Comparison of ENCODE assay signal across 8 cellular contexts in the genomic region with DNA sequence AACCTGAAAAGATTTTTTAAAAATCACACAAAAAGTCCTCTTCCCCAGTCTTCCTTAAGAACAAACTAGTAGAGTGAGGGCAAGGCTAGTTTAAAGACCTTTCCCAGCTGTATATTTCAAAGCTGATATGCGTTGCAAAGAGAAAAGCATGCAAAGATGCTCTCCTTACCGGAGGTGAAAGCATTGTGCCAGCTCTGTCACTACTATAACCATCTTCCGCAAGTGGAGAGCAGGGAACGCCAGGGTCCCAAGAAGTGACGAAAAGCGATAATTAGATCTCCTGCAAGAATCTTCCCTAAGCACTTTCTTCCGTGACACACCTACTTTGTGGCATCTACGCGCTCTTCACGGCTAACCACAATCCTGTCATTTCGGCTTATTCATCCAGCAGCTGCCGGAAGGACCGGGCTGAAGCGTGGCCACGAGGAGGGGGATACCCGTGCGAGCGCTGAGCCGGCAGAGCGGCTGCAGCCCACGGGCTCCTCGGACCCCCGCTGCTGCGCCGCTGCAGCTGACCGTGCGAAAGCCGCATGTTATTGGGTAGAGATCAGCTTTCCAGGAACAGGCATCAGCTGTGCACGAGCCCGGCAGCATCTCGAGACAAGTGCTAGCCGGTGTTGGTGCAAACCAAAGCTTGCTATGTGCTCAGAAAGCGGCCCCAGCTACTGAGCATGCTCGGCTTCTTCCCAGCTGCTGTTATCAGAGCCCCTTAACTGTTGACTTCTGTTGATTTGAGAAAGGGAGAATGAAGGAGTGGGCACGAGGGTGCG. TPM values are rescaled to one million over a fixed set of nuclear protein-coding genes. Genes with fewer than 3 reads are reported as not detected.
DNase-seq lines count a peak whose midpoint lies in the region; ATAC-seq and TF ChIP-seq lines count a peak whose summit lies in the region.

No MANE protein-coding gene starts in this region.

- no peaks in the 10 kb centered on the region for H3K79me2 ChIP-seq in OCI-LY7 (ENCODE audit: insufficient read depth, low read depth, low read length)

- H3K36me3 ChIP-seq in RWPE2 (ENCODE audit: low read depth) (no peaks in the 10 kb centered on the region), heart right ventricle (no peaks in the 10 kb centered on the region), OCI-LY7 (ENCODE audit: insufficient read depth, low read length) (no peaks in the 10 kb centered on the region)

- POLR2A ChIA-PET in OCI-LY7 (lab: Charles Lee), result interaction anchor here (0.7 kb wide), 1 partner anchor 9 kb away, joined by 3 read pairs; no protein-coding TSS in a partner anchor

- H3K27ac ChIP-seq in RWPE2 (ENCODE audit: poor library complexity, severe bottlenecking) (no peak overlapping the region), heart right ventricle (no peak overlapping the region), OCI-LY7 (ENCODE audit: low read depth, low read length, poor library complexity, severe bottlenecking) (no peak overlapping the region)

- H3K4me1 ChIP-seq in RWPE2 (ENCODE audit: insufficient read depth, poor library complexity, severe bottlenecking) (no peaks in the 10 kb centered on the region), heart right ventricle (peaks cover 0 to 12% (median 11%) of the 10 kb centered on the region in 9 donors), OCI-LY7 (ENCODE audit: insufficient read depth, low read length, poor library complexity, severe bottlenecking) (no peaks in the 10 kb centered on the region)

- no peaks in the 10 kb centered on the region for H3K27me3 ChIP-seq in RWPE2 (ENCODE audit: insufficient read depth, poor library complexity, severe bottlenecking)
- peaks cover 0 to 62% (median 48%) of the 10 kb centered on the region in 7 donors for H3K27me3 ChIP-seq in heart right ventricle

- H3K9me2 ChIP-seq in OCI-LY7 (ENCODE audit: insufficient read depth, low read length), result no peaks in the 10 kb centered on the region

- no peaks in the 10 kb centered on the region for H3K9me3 ChIP-seq in RWPE2 (ENCODE audit: severe bottlenecking)
- peaks cover 0 to 2% (median 0%) of the 10 kb centered on the region in 11 donors for H3K9me3 ChIP-seq in heart right ventricle
- no peaks in the 10 kb centered on the region for H3K9me3 ChIP-seq in OCI-LY7 (ENCODE audit: low read length)

- BruUV-seq in OCI-LY7 (replicated peaks; lab: Mats Ljungman, UMichigan), result no TSS peak

- intact Hi-C loops in heart right ventricle (cut with DNase I) (no loop called here), OCI-LY7 (cut with micrococcal nuclease; ENCODE audit: unreplicated experiment) (no loop called here)

- no peak overlapping the region for H2AFZ ChIP-seq in OCI-LY7 (ENCODE audit: low read length)

- CTCF ChIA-PET in activated naive CD4-positive, alpha-beta T cell treated with anti-CD3 and anti-CD28 coated beads, Interleukin-2, amount 10 ng/mL, durations not matched to agents 7 days and 5 days (lab: Charles Lee), result interaction anchor here (0.7 to 2.3 kb wide), 3 partner anchors 9 to 268 kb away, joined by 3 to 6 read pairs (median 4); no protein-coding TSS in a partner anchor
- CTCF ChIA-PET in OCI-LY7 (lab: Charles Lee; ENCODE audit: unreplicated experiment), result interaction anchor here (0.5 kb wide), 1 partner anchor 23 kb away, joined by 3 read pairs; no protein-coding TSS in a partner anchor

- H3K9me3 Mint-ChIP-seq in activated naive CD4-positive, alpha-beta T cell treated with anti-CD3 and anti-CD28 coated beads, Interleukin-2, amount 10 ng/mL, durations not matched to agents 7 days and 5 days, result no peaks in the 10 kb centered on the region

- H4K20me1 ChIP-seq in OCI-LY7 (ENCODE audit: insufficient read depth, low read length), result no peaks in the 10 kb centered on the region

- H3K4me1 Mint-ChIP-seq in activated naive CD4-positive, alpha-beta T cell treated with anti-CD3 and anti-CD28 coated beads, Interleukin-2, amount 10 ng/mL, durations not matched to agents 7 days and 5 days, result peaks cover 37% of the 10 kb centered on the region

- ATAC-seq in GM21367 (IDR thresholded peaks at IDR 0.05; ENCODE audit: unreplicated experiment) (peak; percentile 77), RWPE2 (ENCODE audit: low read depth) (peak; percentile 85), heart right ventricle (peak in 3 of 8 donors; percentile 39 to 64 (median 46))

- DNase-seq in CD1c-positive myeloid dendritic cell (ENCODE audit: extremely low spot score), result peak; percentile 53
- peak; percentile 47 for DNase-seq in HPDE6-E6E7 (ENCODE audit: extremely low spot score)
- no peak for DNase-seq in RWPE2 (ENCODE audit: low spot score)
- DNase-seq in activated naive CD4-positive, alpha-beta T cell treated with anti-CD3 and anti-CD28 coated beads, Interleukin-2, amount 10 ng/mL, durations not matched to agents 7 days and 5 days, result peak; percentile 77
- DNase-seq in heart right ventricle, result peak in 1 of 2 donors; percentile 15
- DNase-seq in putamen (ENCODE audit: low spot score), result peak; percentile 23
- no peak for DNase-seq in OCI-LY7 (ENCODE audit: low spot score)

- H3K4me3 Mint-ChIP-seq in activated naive CD4-positive, alpha-beta T cell treated with anti-CD3 and anti-CD28 coated beads, Interleukin-2, amount 10 ng/mL, durations not matched to agents 7 days and 5 days, result peak overlapping the region; percentile 72

- H3K36me3 Mint-ChIP-seq in activated naive CD4-positive, alpha-beta T cell treated with anti-CD3 and anti-CD28 coated beads, Interleukin-2, amount 10 ng/mL, durations not matched to agents 7 days and 5 days, result no peaks in the 10 kb centered on the region

- H3K27ac Mint-ChIP-seq in activated naive CD4-positive, alpha-beta T cell treated with anti-CD3 and anti-CD28 coated beads, Interleukin-2, amount 10 ng/mL, durations not matched to agents 7 days and 5 days, result peak overlapping the region; percentile 63

- 1 to 2% methylated on average over 36 of the region's 36 CpGs for WGBS in heart right ventricle, 2 donors

- no peak overlapping the region for H3K4me2 ChIP-seq in OCI-LY7 (ENCODE audit: low read length)

- peaks cover 60% of the 10 kb centered on the region for H3K27me3 Mint-ChIP-seq in activated naive CD4-positive, alpha-beta T cell treated with anti-CD3 and anti-CD28 coated beads, Interleukin-2, amount 10 ng/mL, durations not matched to agents 7 days and 5 days

- TF ChIP-seq CTCF in RWPE2 (IDR thresholded peaks at IDR 0.05; ENCODE audit: poor library complexity, severe bottlenecking), result no peak
- no peak for TF ChIP-seq CTCF in heart right ventricle (IDR thresholded peaks at IDR 0.05)
- no peak for TF ChIP-seq CTCF in OCI-LY7 (conservative IDR thresholded peaks at IDR 0.05; ENCODE audit: low read length)

- H3K4me3 ChIP-seq in RWPE2 (ENCODE audit: severe bottlenecking) (peak overlapping the region; percentile 35), heart right ventricle (peak overlapping the region; percentile 18 to 59 (median 44)), OCI-LY7 (ENCODE audit: low read depth, low read length, poor library complexity, severe bottlenecking) (no peak overlapping the region)

RNA-seq across cellular contexts. Expression of gene ARHGAP18, which starts 57.2 kb away (rescaled TPM):
- 10 to 100 TPM in 1 of 10 donors, 1 to 10 TPM in 9; 3.4 to 15.4 (median 4.2) TPM for total RNA-seq in heart right ventricle
- polyA plus RNA-seq in heart right ventricle, result 1 to 10 TPM; 2.2 to 3.8 TPM
- total RNA-seq in OCI-LY7 (2014; rRNA removed; shearing (Covaris generic)), result 4.8 and 5.9 TPM in 2 replicates
- total RNA-seq in OCI-LY7 (2022), result 7.5 TPM in 2 replicates

Comparison
In these comparisons a context has a peak if more than half of its experiments do, and no peak if none do; other contexts are left out.
1. DNase-seq: peak in CD1c-positive myeloid dendritic cell (single experiment), HPDE6-E6E7 (single experiment), activated naive CD4-positive, alpha-beta T cell treated with anti-CD3 and anti-CD28 coated beads, Interleukin-2, amount 10 ng/mL, durations not matched to agents 7 days and 5 days (single experiment) and putamen (single experiment); none in RWPE2 (single experiment) and OCI-LY7 (single experiment).